ENCODE assay signal across 27 cellular contexts in the genomic region with DNA sequence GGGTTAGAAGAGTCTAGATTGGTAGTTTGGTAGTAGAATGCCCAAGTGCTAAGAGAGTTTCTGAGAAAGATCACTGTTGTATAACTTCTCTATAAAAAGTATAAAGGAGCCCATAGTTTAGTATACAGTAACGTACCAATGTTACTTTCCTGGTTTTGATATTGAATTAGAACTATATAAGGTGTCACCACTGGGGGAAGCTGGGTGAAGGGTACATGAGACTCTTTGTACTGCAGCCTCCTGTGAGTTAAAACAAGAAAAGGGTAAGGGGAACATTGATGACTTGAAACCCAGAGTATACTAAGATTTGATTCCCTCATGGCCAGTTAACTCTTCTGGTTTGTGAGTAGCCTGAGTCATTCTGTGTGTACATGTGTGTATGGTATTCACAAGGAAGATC.
DNase-seq lines count a peak whose midpoint lies in the region; TF ChIP-seq lines count a peak whose summit lies in the region.
"Had no signal": no experiment of that assay in that cellular context is flagged by ENCODE, and none has a peak within 500 bp of the region (broad histone marks: within the 10 kb centered on the region; RNA-seq: fewer than 3 reads in every experiment).

No MANE protein-coding gene starts in this region.

- no peak for DNase-seq in T-helper 2 cell
- DNase-seq: 8988T; ACHN; AML-193; BE2C; C1 segment of cervical spinal cord; Caco-2; Calu3; CD4-positive, alpha-beta memory T cell; CD4-positive, alpha-beta T cell; CD4-positive, CD25-positive, alpha-beta regulatory T cell; CD8-positive, alpha-beta memory T cell; CD8-positive, alpha-beta T cell; COR-L47; DMS 273 treated with DMSO at 0.1 percent for 48 hours; DMS153; DMS53; DMS79; DMS79 treated with DMSO at 0.1 percent for 48 hours; DND-41; EL had no signal

- H3K4me3 ChIP-seq in HEK293 (ENCODE audit: low read depth, low read length): no peak overlapping the region
- H3K4me3 ChIP-seq: A549; BLaER1; BLaER1 treated with 17β-estradiol and CSF1 and Interleukin-3, amounts not matched to agents 10 nM and 100 nM had no signal

- CTCF ChIA-PET in HEK293 (lab: Yijun Ruan, JAX): no interaction called here

- no peak for TF ChIP-seq CTCF in HEK293 (tag by site-specific recombination; IDR thresholded peaks at IDR 0.05)

- no peak overlapping the region for H3K27ac ChIP-seq in HEK293 (ENCODE audit: extremely low read depth, low read depth, low read length)
- H3K27ac ChIP-seq: 22Rv1; A549; BLaER1; BLaER1 treated with 17β-estradiol and CSF1 and Interleukin-3, amounts not matched to agents 10 nM and 100 nM; C4-2B had no signal

- no peaks in the 10 kb centered on the region; a peak in 1 of 3 replicates for H3K36me3 ChIP-seq in HEK293 (ENCODE audit: control insufficient read depth in 2 of 2, insufficient read depth in 1 of 2, low read length in 2 of 2)
- H3K36me3 ChIP-seq: BLaER1 had no signal

- POLR2A ChIA-PET in HEK293 (lab: Yijun Ruan, JAX): no interaction called here

- H3K9me3 ChIP-seq in HEK293 (ENCODE audit: control insufficient read depth, insufficient read depth, low read depth, low read length): no peaks in the 10 kb centered on the region
- H3K9me3 ChIP-seq: A549, BE2C, Caco-2 had no signal

- no peaks in the 10 kb centered on the region for H3K4me1 ChIP-seq in HEK293 (ENCODE audit: control insufficient read depth, insufficient read depth, low read length)
- H3K4me1 ChIP-seq: BE2C; BLaER1; BLaER1 treated with 17β-estradiol and CSF1 and Interleukin-3, amounts not matched to agents 10 nM and 100 nM; Caco-2 had no signal

TF ChIP-seq in HEK293, 187 proteins besides CTCF, POLR2A, EP300 and RAD21:
- TF ChIP-seq, protein P1, sequence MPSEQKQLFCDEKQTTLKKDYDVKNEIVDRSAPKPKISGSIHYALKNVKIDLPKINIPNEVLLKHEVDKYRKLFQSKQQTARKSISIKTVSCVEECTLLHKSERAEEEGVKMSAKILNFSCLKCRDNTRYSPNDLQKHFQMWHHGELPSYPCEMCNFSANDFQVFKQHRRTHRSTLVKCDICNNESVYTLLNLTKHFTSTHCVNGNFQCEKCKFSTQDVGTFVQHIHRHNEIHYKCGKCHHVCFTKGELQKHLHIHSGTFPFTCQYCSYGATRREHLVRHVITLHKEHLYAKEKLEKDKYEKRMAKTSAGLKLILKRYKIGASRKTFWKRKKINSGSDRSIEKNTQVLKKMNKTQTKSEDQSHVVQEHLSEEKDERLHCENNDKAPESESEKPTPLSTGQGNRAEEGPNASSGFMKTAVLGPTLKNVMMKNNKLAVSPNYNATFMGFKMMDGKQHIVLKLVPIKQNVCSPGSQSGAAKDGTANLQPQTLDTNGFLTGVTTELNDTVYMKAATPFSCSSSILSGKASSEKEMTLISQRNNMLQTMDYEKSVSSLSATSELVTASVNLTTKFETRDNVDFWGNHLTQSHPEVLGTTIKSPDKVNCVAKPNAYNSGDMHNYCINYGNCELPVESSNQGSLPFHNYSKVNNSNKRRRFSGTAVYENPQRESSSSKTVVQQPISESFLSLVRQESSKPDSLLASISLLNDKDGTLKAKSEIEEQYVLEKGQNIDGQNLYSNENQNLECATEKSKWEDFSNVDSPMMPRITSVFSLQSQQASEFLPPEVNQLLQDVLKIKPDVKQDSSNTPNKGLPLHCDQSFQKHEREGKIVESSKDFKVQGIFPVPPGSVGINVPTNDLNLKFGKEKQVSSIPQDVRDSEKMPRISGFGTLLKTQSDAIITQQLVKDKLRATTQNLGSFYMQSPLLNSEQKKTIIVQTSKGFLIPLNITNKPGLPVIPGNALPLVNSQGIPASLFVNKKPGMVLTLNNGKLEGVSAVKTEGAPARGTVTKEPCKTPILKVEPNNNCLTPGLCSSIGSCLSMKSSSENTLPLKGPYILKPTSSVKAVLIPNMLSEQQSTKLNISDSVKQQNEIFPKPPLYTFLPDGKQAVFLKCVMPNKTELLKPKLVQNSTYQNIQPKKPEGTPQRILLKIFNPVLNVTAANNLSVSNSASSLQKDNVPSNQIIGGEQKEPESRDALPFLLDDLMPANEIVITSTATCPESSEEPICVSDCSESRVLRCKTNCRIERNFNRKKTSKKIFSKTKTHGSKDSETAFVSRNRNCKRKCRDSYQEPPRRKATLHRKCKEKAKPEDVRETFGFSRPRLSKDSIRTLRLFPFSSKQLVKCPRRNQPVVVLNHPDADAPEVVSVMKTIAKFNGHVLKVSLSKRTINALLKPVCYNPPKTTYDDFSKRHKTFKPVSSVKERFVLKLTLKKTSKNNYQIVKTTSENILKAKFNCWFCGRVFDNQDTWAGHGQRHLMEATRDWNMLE (tag by site-specific recombination; conservative IDR thresholded peaks at IDR 0.05; ENCODE audit: low read depth): no peak
- TF ChIP-seq ZNF529 (tag by site-specific recombination; IDR thresholded peaks at IDR 0.05; ENCODE audit: insufficient replicate concordance) (peak; percentile 97), SP7 (tag by site-specific recombination; IDR thresholded peaks at IDR 0.05) (no peak), ZNF114 (tag by site-specific recombination; IDR thresholded peaks at IDR 0.05) (no peak)
